9 cellular contexts compared by ENCODE assay signal in the genomic region with DNA sequence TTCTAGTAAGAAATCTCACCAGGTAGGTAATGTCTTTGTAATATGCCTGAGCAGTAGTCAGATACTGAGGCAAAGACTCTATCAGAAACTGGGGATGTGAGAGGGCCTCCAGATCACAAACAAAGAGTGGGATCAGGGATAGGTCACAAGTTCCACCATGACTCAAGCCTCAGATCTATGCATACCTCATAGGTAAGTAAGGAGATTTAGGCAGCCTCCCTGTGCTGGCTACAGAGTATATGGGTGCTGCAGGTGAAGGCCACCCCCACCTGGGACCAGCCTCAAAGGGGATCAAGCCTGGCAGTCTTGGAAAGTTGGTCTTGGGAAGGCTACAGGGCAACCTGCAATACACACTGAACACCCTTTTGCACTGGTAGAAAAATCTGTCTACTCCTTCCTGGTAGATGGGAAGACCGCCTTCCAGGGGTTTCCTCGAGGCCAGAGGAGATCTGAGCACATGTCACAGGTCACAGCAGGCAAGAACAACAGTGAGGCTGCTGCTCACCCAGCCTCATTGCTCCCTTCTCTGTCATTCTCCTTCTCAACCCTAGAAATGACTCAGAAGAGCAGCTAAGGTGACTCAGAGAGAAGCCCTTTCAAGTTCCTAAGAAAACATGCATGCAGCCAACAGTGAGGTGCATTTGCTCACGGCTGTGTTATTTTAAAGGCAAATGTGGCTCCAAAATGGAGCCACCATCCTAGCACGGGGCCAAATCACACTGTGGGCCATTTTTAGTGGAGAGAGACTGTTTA.
A peak's percentile ranks its signal among the peaks of the same experiment; 100 is the strongest.
DNase-seq lines count a peak whose midpoint lies in the region; ATAC-seq and TF ChIP-seq lines count a peak whose summit lies in the region.
"Had no signal": no experiment of that assay in that cellular context is flagged by ENCODE, and none has a peak within 500 bp of the region (broad histone marks: within the 10 kb centered on the region; RNA-seq: fewer than 3 reads in every experiment).

No MANE protein-coding gene starts in this region.

- intact Hi-C loops in activated CD8-positive, alpha-beta T cell treated with anti-CD3 and anti-CD28 coated beads for 36 hours (cut with micrococcal nuclease): no loop called here

- peaks cover 2% of the 10 kb centered on the region for H3K4me1 Mint-ChIP-seq in activated CD8-positive, alpha-beta T cell treated with anti-CD3 and anti-CD28 coated beads for 36 hours (ENCODE audit: low read depth)
- no peaks in the 10 kb centered on the region for H3K4me1 Mint-ChIP-seq in activated CD8-positive, alpha-beta T cell treated with anti-CD3 and anti-CD28 coated beads, Interleukin-2, amount 10 ng/mL, durations not matched to agents 7 days and 5 days (ENCODE audit: low read depth)
- H3K4me1 Mint-ChIP-seq in stimulated activated naive CD8-positive, alpha-beta T cell treated with anti-CD3 and anti-CD28 coated beads, Interleukin-15, amount 100 ng/mL, for 72 hours: peaks cover 6% of the 10 kb centered on the region

- no peak overlapping the region for H3K27ac Mint-ChIP-seq in activated CD8-positive, alpha-beta T cell treated with anti-CD3 and anti-CD28 coated beads for 36 hours
- no peak overlapping the region for H3K27ac Mint-ChIP-seq in activated CD8-positive, alpha-beta T cell treated with anti-CD3 and anti-CD28 coated beads, Interleukin-2, amount 10 ng/mL, durations not matched to agents 7 days and 5 days
- no peak overlapping the region for H3K27ac Mint-ChIP-seq in stimulated activated naive CD8-positive, alpha-beta T cell treated with anti-CD3 and anti-CD28 coated beads, Interleukin-15, amount 100 ng/mL, for 72 hours

- POLR2A ChIA-PET in activated CD8-positive, alpha-beta T cell treated with anti-CD3 and anti-CD28 coated beads for 36 hours (lab: Charles Lee): no interaction called here
- POLR2A ChIA-PET in activated CD8-positive, alpha-beta T cell treated with anti-CD3 and anti-CD28 coated beads, Interleukin-2, amount 10 ng/mL, durations not matched to agents 7 days and 5 days (lab: Charles Lee): no interaction called here

- H3K36me3 Mint-ChIP-seq in activated CD8-positive, alpha-beta T cell treated with anti-CD3 and anti-CD28 coated beads for 36 hours (ENCODE audit: low read depth): no peaks in the 10 kb centered on the region
- H3K36me3 Mint-ChIP-seq in activated CD8-positive, alpha-beta T cell treated with anti-CD3 and anti-CD28 coated beads, Interleukin-2, amount 10 ng/mL, durations not matched to agents 7 days and 5 days (ENCODE audit: low read depth): no peaks in the 10 kb centered on the region

- H3K9me3 Mint-ChIP-seq in activated CD8-positive, alpha-beta T cell treated with anti-CD3 and anti-CD28 coated beads for 36 hours: no peaks in the 10 kb centered on the region
- H3K9me3 Mint-ChIP-seq in activated CD8-positive, alpha-beta T cell treated with anti-CD3 and anti-CD28 coated beads, Interleukin-2, amount 10 ng/mL, durations not matched to agents 7 days and 5 days (ENCODE audit: insufficient read depth): no peaks in the 10 kb centered on the region
- H3K9me3 Mint-ChIP-seq in stimulated activated naive CD8-positive, alpha-beta T cell treated with anti-CD3 and anti-CD28 coated beads, Interleukin-15, amount 100 ng/mL, for 72 hours: no peaks in the 10 kb centered on the region

- TF ChIP-seq CTCF in activated CD8-positive, alpha-beta T cell treated with anti-CD3 and anti-CD28 coated beads for 36 hours (IDR thresholded peaks at IDR 0.05): no peak
- no peak for TF ChIP-seq CTCF in choroid plexus epithelial cell (conservative IDR thresholded peaks at IDR 0.05; ENCODE audit: low read depth, low read length)

- no peak overlapping the region for H3K4me3 Mint-ChIP-seq in activated CD8-positive, alpha-beta T cell treated with anti-CD3 and anti-CD28 coated beads for 36 hours
- no peak overlapping the region for H3K4me3 Mint-ChIP-seq in activated CD8-positive, alpha-beta T cell treated with anti-CD3 and anti-CD28 coated beads, Interleukin-2, amount 10 ng/mL, durations not matched to agents 7 days and 5 days
- no peak overlapping the region for H3K4me3 Mint-ChIP-seq in stimulated activated naive CD8-positive, alpha-beta T cell treated with anti-CD3 and anti-CD28 coated beads, Interleukin-15, amount 100 ng/mL, for 72 hours

- peak; percentile 20 for DNase-seq in activated CD8-positive, alpha-beta T cell treated with anti-CD3 and anti-CD28 coated beads for 36 hours
- DNase-seq in activated CD8-positive, alpha-beta T cell treated with anti-CD3 and anti-CD28 coated beads, Interleukin-2, amount 10 ng/mL, durations not matched to agents 7 days and 5 days: no peak
- DNase-seq in HK-2 (ENCODE audit: unreplicated experiment) (peak; percentile 57), choroid plexus epithelial cell (ENCODE audit: low read depth) (peak; percentile 82), CD1c-positive myeloid dendritic cell (ENCODE audit: extremely low spot score) (no peak), SIG-M5 treated with dmso at 0.1 percent for 504 hours (lab: John Stamatoyannopoulos, UW; ENCODE audit: unreplicated experiment) (no peak), Kasumi-1 (lab: John Stamatoyannopoulos, UW) (no peak)
- DNase-seq in stimulated activated naive CD8-positive, alpha-beta T cell treated with anti-CD3 and anti-CD28 coated beads, Interleukin-15, amount 100 ng/mL, for 72 hours: no peak
- DNase-seq: effector memory CD4-positive, alpha-beta T cell had no signal

- CTCF ChIA-PET in activated CD8-positive, alpha-beta T cell treated with anti-CD3 and anti-CD28 coated beads for 36 hours (lab: Charles Lee): interaction anchor here (1.1 kb wide), 1 partner anchor 12 kb away, joined by 3 read pairs; no protein-coding TSS in a partner anchor
- CTCF ChIA-PET in activated CD8-positive, alpha-beta T cell treated with anti-CD3 and anti-CD28 coated beads, Interleukin-2, amount 10 ng/mL, durations not matched to agents 7 days and 5 days (lab: Charles Lee): no interaction called here

- H3K27me3 Mint-ChIP-seq in activated CD8-positive, alpha-beta T cell treated with anti-CD3 and anti-CD28 coated beads for 36 hours: peaks cover 4% of the 10 kb centered on the region
- peaks cover 2% of the 10 kb centered on the region for H3K27me3 Mint-ChIP-seq in activated CD8-positive, alpha-beta T cell treated with anti-CD3 and anti-CD28 coated beads, Interleukin-2, amount 10 ng/mL, durations not matched to agents 7 days and 5 days (ENCODE audit: low read depth)
- H3K27me3 Mint-ChIP-seq in stimulated activated naive CD8-positive, alpha-beta T cell treated with anti-CD3 and anti-CD28 coated beads, Interleukin-15, amount 100 ng/mL, for 72 hours: peaks cover 24% of the 10 kb centered on the region

- peak; percentile 90 for ATAC-seq in activated CD8-positive, alpha-beta T cell treated with anti-CD3 and anti-CD28 coated beads for 36 hours
- ATAC-seq in activated CD8-positive, alpha-beta T cell treated with anti-CD3 and anti-CD28 coated beads, Interleukin-2, amount 10 ng/mL, durations not matched to agents 7 days and 5 days: no peak
- peak; percentile 78 for ATAC-seq in stimulated activated naive CD8-positive, alpha-beta T cell treated with anti-CD3 and anti-CD28 coated beads, Interleukin-15, amount 100 ng/mL, for 72 hours

- H3K4me3 ChIP-seq in choroid plexus epithelial cell (ENCODE audit: low read depth, low read length): no peak overlapping the region

Comparison
In these comparisons a context has a peak if more than half of its experiments do, and no peak if none do; other contexts are left out.
1. DNase-seq: peak in activated CD8-positive, alpha-beta T cell treated with anti-CD3 and anti-CD28 coated beads for 36 hours (single experiment), HK-2 (single experiment) and choroid plexus epithelial cell (single experiment); none in activated CD8-positive, alpha-beta T cell treated with anti-CD3 and anti-CD28 coated beads, Interleukin-2, amount 10 ng/mL, durations not matched to agents 7 days and 5 days (single experiment), stimulated activated naive CD8-positive, alpha-beta T cell treated with anti-CD3 and anti-CD28 coated beads, Interleukin-15, amount 100 ng/mL, for 72 hours (0 of 2), CD1c-positive myeloid dendritic cell (single experiment), SIG-M5 treated with dmso at 0.1 percent for 504 hours (single experiment) and Kasumi-1 (0 of 2).